Comparison of ENCODE assay signal across 1 cellular context in the genomic region with DNA sequence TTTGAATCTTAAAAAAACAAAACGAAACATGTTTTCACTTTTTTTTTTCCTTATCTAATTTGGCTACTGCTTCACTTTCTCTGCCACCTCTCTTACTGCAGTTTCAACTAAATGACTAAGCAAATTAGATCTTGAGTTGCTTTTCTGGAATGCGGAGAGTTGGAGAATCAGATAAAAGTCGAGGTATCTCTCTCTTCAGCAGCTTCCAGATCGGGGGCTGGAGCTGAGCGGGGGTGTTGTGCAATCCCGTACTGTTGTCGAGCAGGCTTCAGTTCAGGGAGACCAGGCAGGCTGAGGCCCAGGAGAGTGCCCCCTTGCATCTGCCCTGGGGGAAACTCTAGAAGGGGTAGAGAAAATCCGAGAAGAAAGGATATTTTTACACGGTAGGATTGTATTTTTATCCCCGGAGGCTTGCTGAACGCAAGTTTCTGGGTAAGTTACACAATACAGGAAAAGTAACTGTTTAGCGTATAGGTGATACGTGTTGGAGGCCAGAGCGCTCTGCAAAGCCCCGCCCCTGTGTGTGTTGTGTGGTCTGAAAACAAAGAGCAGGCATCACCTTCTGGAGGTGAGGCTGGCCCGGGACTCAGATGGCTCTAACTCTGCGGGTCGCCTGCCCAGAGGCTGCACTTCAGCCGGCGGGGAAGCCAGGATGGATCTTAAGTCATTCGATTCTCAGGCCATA.
TF ChIP-seq lines count a peak whose summit lies in the region.

No MANE protein-coding gene starts in this region.

TF ChIP-seq in K562, 482 proteins besides CTCF, POLR2A, EP300 and RAD21 (continued from another document and continues in another):
- TF ChIP-seq, protein P1, sequence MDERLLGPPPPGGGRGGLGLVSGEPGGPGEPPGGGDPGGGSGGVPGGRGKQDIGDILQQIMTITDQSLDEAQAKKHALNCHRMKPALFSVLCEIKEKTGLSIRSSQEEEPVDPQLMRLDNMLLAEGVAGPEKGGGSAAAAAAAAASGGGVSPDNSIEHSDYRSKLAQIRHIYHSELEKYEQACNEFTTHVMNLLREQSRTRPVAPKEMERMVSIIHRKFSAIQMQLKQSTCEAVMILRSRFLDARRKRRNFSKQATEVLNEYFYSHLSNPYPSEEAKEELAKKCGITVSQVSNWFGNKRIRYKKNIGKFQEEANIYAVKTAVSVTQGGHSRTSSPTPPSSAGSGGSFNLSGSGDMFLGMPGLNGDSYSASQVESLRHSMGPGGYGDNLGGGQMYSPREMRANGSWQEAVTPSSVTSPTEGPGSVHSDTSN (CRISPR knock-in tag; IDR thresholded peaks at IDR 0.05; ENCODE audit: low read depth): no peak
- TF ChIP-seq, protein P1 (tag; conservative IDR thresholded peaks at IDR 0.05; ENCODE audit: low read depth): no peak
- TF ChIP-seq, protein P2, sequence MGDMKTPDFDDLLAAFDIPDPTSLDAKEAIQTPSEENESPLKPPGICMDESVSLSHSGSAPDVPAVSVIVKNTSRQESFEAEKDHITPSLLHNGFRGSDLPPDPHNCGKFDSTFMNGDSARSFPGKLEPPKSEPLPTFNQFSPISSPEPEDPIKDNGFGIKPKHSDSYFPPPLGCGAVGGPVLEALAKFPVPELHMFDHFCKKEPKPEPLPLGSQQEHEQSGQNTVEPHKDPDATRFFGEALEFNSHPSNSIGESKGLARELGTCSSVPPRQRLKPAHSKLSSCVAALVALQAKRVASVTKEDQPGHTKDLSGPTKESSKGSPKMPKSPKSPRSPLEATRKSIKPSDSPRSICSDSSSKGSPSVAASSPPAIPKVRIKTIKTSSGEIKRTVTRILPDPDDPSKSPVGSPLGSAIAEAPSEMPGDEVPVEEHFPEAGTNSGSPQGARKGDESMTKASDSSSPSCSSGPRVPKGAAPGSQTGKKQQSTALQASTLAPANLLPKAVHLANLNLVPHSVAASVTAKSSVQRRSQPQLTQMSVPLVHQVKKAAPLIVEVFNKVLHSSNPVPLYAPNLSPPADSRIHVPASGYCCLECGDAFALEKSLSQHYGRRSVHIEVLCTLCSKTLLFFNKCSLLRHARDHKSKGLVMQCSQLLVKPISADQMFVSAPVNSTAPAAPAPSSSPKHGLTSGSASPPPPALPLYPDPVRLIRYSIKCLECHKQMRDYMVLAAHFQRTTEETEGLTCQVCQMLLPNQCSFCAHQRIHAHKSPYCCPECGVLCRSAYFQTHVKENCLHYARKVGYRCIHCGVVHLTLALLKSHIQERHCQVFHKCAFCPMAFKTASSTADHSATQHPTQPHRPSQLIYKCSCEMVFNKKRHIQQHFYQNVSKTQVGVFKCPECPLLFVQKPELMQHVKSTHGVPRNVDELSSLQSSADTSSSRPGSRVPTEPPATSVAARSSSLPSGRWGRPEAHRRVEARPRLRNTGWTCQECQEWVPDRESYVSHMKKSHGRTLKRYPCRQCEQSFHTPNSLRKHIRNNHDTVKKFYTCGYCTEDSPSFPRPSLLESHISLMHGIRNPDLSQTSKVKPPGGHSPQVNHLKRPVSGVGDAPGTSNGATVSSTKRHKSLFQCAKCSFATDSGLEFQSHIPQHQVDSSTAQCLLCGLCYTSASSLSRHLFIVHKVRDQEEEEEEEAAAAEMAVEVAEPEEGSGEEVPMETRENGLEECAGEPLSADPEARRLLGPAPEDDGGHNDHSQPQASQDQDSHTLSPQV (IDR thresholded peaks at IDR 0.05): no peak; the same call in 1 of the 2 replicates
- TF ChIP-seq DACH1 (IDR thresholded peaks at IDR 0.05; ENCODE audit: partially characterized antibody) (peak; percentile 57), POLR2H (tag; IDR thresholded peaks at IDR 0.05; ENCODE audit: low read depth) (0 out of 2 replicates have a peak, but pooled peaks have one; percentile 62), YY1 (IDR thresholded peaks at IDR 0.05; ENCODE audit: borderline replicate concordance in 1 of 3, control insufficient read depth in 1 of 3, extremely low read depth in 1 of 3, insufficient read depth in 3 of 3, insufficient read length in 1 of 3, insufficient replicate concordance in 2 of 3, low read depth in 1 of 3, low read length in 2 of 3) (no peak), ZNF445 (CRISPR knock-in tag; IDR thresholded peaks at IDR 0.05; ENCODE audit: low read depth) (no peak), KDM1A (IDR thresholded peaks at IDR 0.05) (peak in 1 of 2 experiments; percentile 43; a peak in 1 of 4 replicates), E2F3 (CRISPR knock-in tag; IDR thresholded peaks at IDR 0.05) (no peak), KDM5B (IDR thresholded peaks at IDR 0.05; ENCODE audit: insufficient replicate concordance, low read depth, low read length) (no peak), PHF20 (IDR thresholded peaks at IDR 0.05; ENCODE audit: partially characterized antibody) (no peak), SMARCB1 (IDR thresholded peaks at IDR 0.05; ENCODE audit: insufficient read length, low read depth) (no peak), IFI16 (CRISPR knock-in tag; IDR thresholded peaks at IDR 0.05) (no peak), ZNF707 (CRISPR knock-in tag; conservative IDR thresholded peaks at IDR 0.05) (no peak), ZFPM2 (CRISPR knock-in tag; IDR thresholded peaks at IDR 0.05) (no peak), POLR3A (IDR thresholded peaks at IDR 0.05; ENCODE audit: borderline replicate concordance, extremely low read depth, insufficient read depth, insufficient read length) (no peak), MXI1 (IDR thresholded peaks at IDR 0.05; ENCODE audit: low read depth, low read length) (no peak), ARHGAP35 (IDR thresholded peaks at IDR 0.05; ENCODE audit: partially characterized antibody) (no peak)
- TF ChIP-seq, protein P3, sequence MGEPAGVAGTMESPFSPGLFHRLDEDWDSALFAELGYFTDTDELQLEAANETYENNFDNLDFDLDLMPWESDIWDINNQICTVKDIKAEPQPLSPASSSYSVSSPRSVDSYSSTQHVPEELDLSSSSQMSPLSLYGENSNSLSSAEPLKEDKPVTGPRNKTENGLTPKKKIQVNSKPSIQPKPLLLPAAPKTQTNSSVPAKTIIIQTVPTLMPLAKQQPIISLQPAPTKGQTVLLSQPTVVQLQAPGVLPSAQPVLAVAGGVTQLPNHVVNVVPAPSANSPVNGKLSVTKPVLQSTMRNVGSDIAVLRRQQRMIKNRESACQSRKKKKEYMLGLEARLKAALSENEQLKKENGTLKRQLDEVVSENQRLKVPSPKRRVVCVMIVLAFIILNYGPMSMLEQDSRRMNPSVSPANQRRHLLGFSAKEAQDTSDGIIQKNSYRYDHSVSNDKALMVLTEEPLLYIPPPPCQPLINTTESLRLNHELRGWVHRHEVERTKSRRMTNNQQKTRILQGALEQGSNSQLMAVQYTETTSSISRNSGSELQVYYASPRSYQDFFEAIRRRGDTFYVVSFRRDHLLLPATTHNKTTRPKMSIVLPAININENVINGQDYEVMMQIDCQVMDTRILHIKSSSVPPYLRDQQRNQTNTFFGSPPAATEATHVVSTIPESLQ (CRISPR knock-in tag; IDR thresholded peaks at IDR 0.05): no peak
- TF ChIP-seq, protein P4, sequence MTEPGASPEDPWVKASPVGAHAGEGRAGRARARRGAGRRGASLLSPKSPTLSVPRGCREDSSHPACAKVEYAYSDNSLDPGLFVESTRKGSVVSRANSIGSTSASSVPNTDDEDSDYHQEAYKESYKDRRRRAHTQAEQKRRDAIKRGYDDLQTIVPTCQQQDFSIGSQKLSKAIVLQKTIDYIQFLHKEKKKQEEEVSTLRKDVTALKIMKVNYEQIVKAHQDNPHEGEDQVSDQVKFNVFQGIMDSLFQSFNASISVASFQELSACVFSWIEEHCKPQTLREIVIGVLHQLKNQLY (CRISPR knock-in tag; conservative IDR thresholded peaks at IDR 0.05): no peak
- TF ChIP-seq, protein P5, sequence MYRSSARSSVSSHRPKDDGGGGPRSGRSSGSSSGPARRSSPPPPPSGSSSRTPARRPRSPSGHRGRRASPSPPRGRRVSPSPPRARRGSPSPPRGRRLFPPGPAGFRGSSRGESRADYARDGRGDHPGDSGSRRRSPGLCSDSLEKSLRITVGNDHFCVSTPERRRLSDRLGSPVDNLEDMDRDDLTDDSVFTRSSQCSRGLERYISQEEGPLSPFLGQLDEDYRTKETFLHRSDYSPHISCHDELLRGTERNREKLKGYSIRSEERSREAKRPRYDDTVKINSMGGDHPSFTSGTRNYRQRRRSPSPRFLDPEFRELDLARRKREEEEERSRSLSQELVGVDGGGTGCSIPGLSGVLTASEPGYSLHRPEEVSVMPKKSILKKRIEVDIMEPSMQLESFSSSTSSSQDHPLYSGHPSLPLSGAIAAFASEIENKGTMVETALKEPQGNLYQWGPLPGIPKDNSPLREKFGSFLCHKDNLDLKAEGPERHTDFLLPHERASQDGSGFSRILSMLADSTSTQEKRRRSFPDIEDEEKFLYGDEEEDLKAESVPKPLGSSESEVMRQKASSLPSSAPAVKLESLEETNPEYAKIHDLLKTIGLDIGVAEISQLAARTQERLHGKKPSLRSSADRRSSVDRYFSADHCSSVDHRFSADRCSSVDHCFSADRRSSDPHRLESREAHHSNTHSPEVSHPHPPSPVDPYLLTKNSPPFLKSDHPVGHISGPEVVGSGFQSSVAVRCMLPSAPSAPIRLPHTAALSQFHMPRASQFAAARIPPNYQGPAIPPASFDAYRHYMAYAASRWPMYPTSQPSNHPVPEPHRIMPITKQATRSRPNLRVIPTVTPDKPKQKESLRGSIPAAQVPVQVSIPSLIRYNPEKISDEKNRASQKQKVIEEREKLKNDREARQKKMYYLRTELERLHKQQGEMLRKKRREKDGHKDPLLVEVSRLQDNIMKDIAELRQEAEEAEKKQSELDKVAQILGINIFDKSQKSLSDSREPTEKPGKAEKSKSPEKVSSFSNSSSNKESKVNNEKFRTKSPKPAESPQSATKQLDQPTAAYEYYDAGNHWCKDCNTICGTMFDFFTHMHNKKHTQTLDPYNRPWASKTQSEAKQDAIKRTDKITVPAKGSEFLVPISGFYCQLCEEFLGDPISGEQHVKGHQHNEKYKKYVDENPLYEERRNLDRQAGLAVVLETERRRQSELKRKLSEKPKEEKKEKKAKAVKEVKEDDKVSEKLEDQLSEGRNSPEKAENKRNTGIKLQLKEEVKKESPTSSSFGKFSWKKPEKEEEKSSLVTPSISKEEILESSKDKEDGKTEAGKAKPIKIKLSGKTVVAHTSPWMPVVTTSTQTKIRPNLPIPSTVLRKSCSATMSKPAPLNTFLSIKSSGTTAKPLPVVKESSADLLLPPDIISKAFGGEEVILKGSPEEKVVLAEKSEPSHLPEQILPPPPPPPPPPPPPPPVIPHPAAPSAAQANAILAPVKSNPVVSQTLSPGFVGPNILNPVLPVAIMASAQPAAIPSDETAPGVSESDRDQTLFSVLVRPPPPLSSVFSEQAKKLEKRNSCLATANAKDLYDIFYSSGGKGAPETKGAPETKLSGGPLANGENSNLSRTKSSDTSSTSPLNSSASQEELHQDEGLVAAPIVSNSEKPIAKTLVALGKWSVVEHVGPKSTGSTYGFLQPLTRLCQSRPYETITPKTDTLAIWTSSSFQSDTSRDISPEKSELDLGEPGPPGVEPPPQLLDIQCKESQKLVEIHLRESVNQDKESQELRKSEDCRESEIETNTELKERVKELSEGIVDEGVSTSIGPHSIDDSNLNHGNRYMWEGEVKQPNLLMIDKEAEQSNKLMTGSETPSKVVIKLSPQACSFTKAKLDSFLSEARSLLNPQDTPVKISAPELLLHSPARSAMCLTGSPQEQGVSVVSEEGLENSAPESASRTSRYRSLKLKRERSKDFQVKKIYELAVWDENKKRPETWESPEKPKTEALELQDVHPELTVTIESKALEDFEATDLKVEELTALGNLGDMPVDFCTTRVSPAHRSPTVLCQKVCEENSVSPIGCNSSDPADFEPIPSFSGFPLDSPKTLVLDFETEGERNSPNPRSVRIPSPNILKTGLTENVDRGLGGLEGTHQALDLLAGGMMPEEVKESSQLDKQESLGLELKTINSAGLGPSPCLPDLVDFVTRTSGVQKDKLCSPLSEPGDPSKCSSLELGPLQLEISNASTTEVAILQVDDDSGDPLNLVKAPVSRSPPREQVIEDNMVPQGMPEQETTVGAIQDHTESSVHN (IDR thresholded peaks at IDR 0.05; ENCODE audit: borderline replicate concordance in 1 of 2, low read depth in 1 of 2): 0 out of 4 replicates have a peak, but pooled peaks of 1 of the 2 experiments have one; percentile 47
- TF ChIP-seq, protein P6, sequence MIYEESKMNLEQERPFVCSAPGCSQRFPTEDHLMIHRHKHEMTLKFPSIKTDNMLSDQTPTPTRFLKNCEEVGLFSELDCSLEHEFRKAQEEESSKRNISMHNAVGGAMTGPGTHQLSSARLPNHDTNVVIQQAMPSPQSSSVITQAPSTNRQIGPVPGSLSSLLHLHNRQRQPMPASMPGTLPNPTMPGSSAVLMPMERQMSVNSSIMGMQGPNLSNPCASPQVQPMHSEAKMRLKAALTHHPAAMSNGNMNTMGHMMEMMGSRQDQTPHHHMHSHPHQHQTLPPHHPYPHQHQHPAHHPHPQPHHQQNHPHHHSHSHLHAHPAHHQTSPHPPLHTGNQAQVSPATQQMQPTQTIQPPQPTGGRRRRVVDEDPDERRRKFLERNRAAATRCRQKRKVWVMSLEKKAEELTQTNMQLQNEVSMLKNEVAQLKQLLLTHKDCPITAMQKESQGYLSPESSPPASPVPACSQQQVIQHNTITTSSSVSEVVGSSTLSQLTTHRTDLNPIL (CRISPR knock-in tag; IDR thresholded peaks at IDR 0.05): no peak
- TF ChIP-seq, protein P7, sequence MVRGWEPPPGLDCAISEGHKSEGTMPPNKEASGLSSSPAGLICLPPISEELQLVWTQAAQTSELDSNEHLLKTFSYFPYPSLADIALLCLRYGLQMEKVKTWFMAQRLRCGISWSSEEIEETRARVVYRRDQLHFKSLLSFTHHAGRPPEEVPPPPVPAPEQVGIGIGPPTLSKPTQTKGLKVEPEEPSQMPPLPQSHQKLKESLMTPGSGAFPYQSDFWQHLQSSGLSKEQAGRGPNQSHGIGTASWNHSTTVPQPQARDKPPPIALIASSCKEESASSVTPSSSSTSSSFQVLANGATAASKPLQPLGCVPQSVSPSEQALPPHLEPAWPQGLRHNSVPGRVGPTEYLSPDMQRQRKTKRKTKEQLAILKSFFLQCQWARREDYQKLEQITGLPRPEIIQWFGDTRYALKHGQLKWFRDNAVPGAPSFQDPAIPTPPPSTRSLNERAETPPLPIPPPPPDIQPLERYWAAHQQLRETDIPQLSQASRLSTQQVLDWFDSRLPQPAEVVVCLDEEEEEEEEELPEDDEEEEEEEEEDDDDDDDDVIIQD (CRISPR knock-in tag; IDR thresholded peaks at IDR 0.05): no peak
- TF ChIP-seq, protein P8, sequence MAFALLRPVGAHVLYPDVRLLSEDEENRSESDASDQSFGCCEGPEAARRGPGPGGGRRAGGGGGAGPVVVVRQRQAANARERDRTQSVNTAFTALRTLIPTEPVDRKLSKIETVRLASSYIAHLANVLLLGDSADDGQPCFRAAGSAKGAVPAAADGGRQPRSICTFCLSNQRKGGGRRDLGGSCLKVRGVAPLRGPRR (CRISPR knock-in tag; IDR thresholded peaks at IDR 0.05): no peak
- TF ChIP-seq, protein P9, sequence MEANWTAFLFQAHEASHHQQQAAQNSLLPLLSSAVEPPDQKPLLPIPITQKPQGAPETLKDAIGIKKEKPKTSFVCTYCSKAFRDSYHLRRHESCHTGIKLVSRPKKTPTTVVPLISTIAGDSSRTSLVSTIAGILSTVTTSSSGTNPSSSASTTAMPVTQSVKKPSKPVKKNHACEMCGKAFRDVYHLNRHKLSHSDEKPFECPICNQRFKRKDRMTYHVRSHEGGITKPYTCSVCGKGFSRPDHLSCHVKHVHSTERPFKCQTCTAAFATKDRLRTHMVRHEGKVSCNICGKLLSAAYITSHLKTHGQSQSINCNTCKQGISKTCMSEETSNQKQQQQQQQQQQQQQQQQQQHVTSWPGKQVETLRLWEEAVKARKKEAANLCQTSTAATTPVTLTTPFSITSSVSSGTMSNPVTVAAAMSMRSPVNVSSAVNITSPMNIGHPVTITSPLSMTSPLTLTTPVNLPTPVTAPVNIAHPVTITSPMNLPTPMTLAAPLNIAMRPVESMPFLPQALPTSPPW (CRISPR knock-in tag; IDR thresholded peaks at IDR 0.05): peak; percentile 86
